20 cellular contexts compared by ENCODE assay signal in the genomic region with DNA sequence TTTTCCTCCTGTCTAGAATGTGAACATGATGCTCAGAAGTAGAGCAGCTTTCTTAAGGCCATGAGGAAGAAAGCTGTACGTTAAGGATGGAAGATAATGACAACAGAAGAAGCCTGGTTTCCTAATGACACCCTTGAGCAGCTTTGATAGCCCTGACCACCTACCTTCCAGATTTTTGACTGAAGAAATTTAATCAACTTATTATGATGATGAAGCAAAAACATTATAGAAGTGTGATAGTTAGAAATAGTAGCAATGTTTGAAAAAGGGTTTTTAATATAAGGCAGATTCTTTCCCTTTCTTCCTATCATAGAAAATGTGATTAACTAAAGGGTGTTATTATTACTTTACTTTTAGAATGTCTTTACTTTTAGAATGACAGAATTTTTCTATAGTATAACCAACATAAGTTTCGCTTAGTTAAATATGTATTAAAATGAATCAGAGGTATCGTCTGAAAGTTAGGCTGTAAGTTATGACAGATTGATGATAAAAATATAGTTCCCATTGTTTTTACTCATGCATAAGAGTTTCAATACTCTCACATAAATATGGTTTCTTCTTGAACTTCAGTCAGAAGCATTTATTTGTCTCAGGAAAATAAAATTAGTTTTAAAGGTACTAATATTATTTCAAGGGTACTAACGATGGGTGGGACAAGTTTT. TPM values are rescaled to one million over a fixed set of nuclear protein-coding genes. Genes with fewer than 3 reads are reported as not detected.
DNase-seq lines count a peak whose midpoint lies in the region; ATAC-seq and TF ChIP-seq lines count a peak whose summit lies in the region.
"Had no signal": no experiment of that assay in that cellular context is flagged by ENCODE, and none has a peak within 500 bp of the region (broad histone marks: within the 10 kb centered on the region; RNA-seq: fewer than 3 reads in every experiment).

No MANE protein-coding gene starts in this region.

- TF ChIP-seq EP300 in transverse colon (IDR thresholded peaks at IDR 0.05; ENCODE audit: low read depth): no peak

- H3K9me3 Mint-ChIP-seq in activated naive CD4-positive, alpha-beta T cell treated with anti-CD3 and anti-CD28 coated beads, Interleukin-2, amount 50 U/mL, for 72 hours: peaks cover 5 to 11% of the 10 kb centered on the region in 2 donors
- H3K9me3 Mint-ChIP-seq in activated naive CD8-positive, alpha-beta T cell treated with anti-CD3 and anti-CD28 coated beads for 36 hours: peaks cover 7% of the 10 kb centered on the region
- peaks cover 6% of the 10 kb centered on the region for H3K9me3 Mint-ChIP-seq in neural progenitor cell

- H4K20me1 ChIP-seq in neural progenitor cell (ENCODE audit: low read depth): no peaks in the 10 kb centered on the region

- no peaks in the 10 kb centered on the region for H3K9me3 ChIP-seq in neural progenitor cell (ENCODE audit: low read depth)
- no peaks in the 10 kb centered on the region for H3K9me3 ChIP-seq in tibial artery
- H3K9me3 ChIP-seq in transverse colon: no peaks in the 10 kb centered on the region
- H3K9me3 ChIP-seq: SJSA1 had no signal

- WGBS in transverse colon (ENCODE audit: low coverage in 1 of 2), 2 donors: 66 to 68% methylated on average over 4 of the region's 4 CpGs

- H3K27me3 Mint-ChIP-seq in activated naive CD8-positive, alpha-beta T cell treated with anti-CD3 and anti-CD28 coated beads for 36 hours: peaks cover 18% of the 10 kb centered on the region
- H3K27me3 Mint-ChIP-seq in neural progenitor cell (ENCODE audit: insufficient read depth, low read depth): no peaks in the 10 kb centered on the region
- H3K27me3 Mint-ChIP-seq: B cell; CD4-positive, CD25-positive, alpha-beta regulatory T cell had no signal

- no peak for DNase-seq in activated naive CD4-positive, alpha-beta T cell treated with anti-CD3 and anti-CD28 coated beads, Interleukin-2, amount 50 U/mL, for 72 hours (ENCODE audit: low spot score in 2 of 2)
- DNase-seq in activated naive CD4-positive, alpha-beta T cell treated with anti-CD3 and anti-CD28 coated beads, Interleukin-2, amount 50 U/mL, for 16 hours: no peak
- no peak for DNase-seq in activated naive CD8-positive, alpha-beta T cell treated with anti-CD3 and anti-CD28 coated beads for 36 hours
- DNase-seq in neural progenitor cell (ENCODE audit: low spot score) (no peak), tibial artery (no peak), NCI-H510A (lab: John Stamatoyannopoulos, UW) (no peak), GF-D8 (lab: John Stamatoyannopoulos, UW) (no peak), transverse colon (no peak)
- DNase-seq: CD4-positive, CD25-positive, alpha-beta regulatory T cell; DMS79; IMR-90; NCI-H1105 treated with DMSO at 0.1 percent for 48 hours; NCI-H1694; NCI-H2081; NCI-H2171; NCI-H345; NCI-H526 had no signal

- H3K4me1 ChIP-seq in neural progenitor cell (peaks cover 9% of the 10 kb centered on the region), tibial artery (peaks cover 0 to 29% (median 6%) of the 10 kb centered on the region in 4 donors), transverse colon (no peaks in the 10 kb centered on the region)
- H3K4me1 ChIP-seq: A549, SJSA1 had no signal

- no peak overlapping the region for H3K9ac ChIP-seq in neural progenitor cell

- H3K27me3 ChIP-seq in neural progenitor cell (no peaks in the 10 kb centered on the region), tibial artery (no peaks in the 10 kb centered on the region), transverse colon (no peaks in the 10 kb centered on the region)
- H3K27me3 ChIP-seq: SJSA1 had no signal

- H3F3A ChIP-seq in neural progenitor cell (ENCODE audit: low read depth): no peaks in the 10 kb centered on the region

- H3K27ac ChIP-seq in neural progenitor cell (no peak overlapping the region), tibial artery (peak overlapping the region; percentile 58 to 61), transverse colon (no peak overlapping the region)
- H3K27ac ChIP-seq: A549, SJSA1 had no signal

- no peaks in the 10 kb centered on the region for H3K79me2 ChIP-seq in neural progenitor cell (ENCODE audit: low read depth)

- H3K4me1 Mint-ChIP-seq in activated naive CD8-positive, alpha-beta T cell treated with anti-CD3 and anti-CD28 coated beads for 36 hours: peaks cover 12% of the 10 kb centered on the region
- H3K4me1 Mint-ChIP-seq in neural progenitor cell: no peaks in the 10 kb centered on the region
- H3K4me1 Mint-ChIP-seq: B cell; CD4-positive, CD25-positive, alpha-beta regulatory T cell had no signal

- ATAC-seq in activated naive CD4-positive, alpha-beta T cell treated with anti-CD3 and anti-CD28 coated beads, Interleukin-2, amount 50 U/mL, for 72 hours: peak; percentile 31 to 78
- ATAC-seq: A549 had no signal

- in situ Hi-C loops in transverse colon (cut with MboI; ENCODE audit: low pct_ligation_motif_present in 1 of 4, low pct_unique_long_range_greater_than_20kb in 1 of 4, low sequenced_read_pairs in 3 of 4): no loop called here

- intact Hi-C loops in tibial artery (cut with DNase I; ENCODE audit: low total_unique reads) (no loop called here), transverse colon (cut with DNase I; ENCODE audit: low total_unique reads) (no loop called here)

- peaks cover 18 to 19% of the 10 kb centered on the region in 2 donors for H3K36me3 Mint-ChIP-seq in activated naive CD4-positive, alpha-beta T cell treated with anti-CD3 and anti-CD28 coated beads, Interleukin-2, amount 50 U/mL, for 72 hours
- peaks cover 5% of the 10 kb centered on the region for H3K36me3 Mint-ChIP-seq in activated naive CD8-positive, alpha-beta T cell treated with anti-CD3 and anti-CD28 coated beads for 36 hours
- H3K36me3 Mint-ChIP-seq in neural progenitor cell: no peaks in the 10 kb centered on the region
- H3K36me3 Mint-ChIP-seq: CD4-positive, CD25-positive, alpha-beta regulatory T cell had no signal

- no peak overlapping the region for H3K4me3 Mint-ChIP-seq in activated naive CD8-positive, alpha-beta T cell treated with anti-CD3 and anti-CD28 coated beads for 36 hours
- no peak overlapping the region for H3K4me3 Mint-ChIP-seq in neural progenitor cell
- H3K4me3 Mint-ChIP-seq: B cell; CD4-positive, CD25-positive, alpha-beta regulatory T cell had no signal

- no peak overlapping the region for H3K4me2 ChIP-seq in neural progenitor cell
- H3K4me2 ChIP-seq: A549 had no signal

- no peak for TF ChIP-seq POLR2A in transverse colon (IDR thresholded peaks at IDR 0.05)

- H3K36me3 ChIP-seq in neural progenitor cell (no peaks in the 10 kb centered on the region), tibial artery (no peaks in the 10 kb centered on the region), transverse colon (no peaks in the 10 kb centered on the region)
- H3K36me3 ChIP-seq: SJSA1 had no signal

- H3K4me3 ChIP-seq in neural progenitor cell (no peak overlapping the region), tibial artery (no peak overlapping the region), transverse colon (no peak overlapping the region)
- H3K4me3 ChIP-seq: A549, SJSA1 had no signal

- peak overlapping the region; percentile 79 for H2AFZ ChIP-seq in neural progenitor cell (replicated peaks)

- no peak for TF ChIP-seq CTCF in neural progenitor cell (IDR thresholded peaks at IDR 0.05)
- TF ChIP-seq CTCF in tibial artery (IDR thresholded peaks at IDR 0.05): no peak
- no peak for TF ChIP-seq CTCF in transverse colon (IDR thresholded peaks at IDR 0.05)

- H3K27ac Mint-ChIP-seq in activated naive CD4-positive, alpha-beta T cell treated with anti-CD3 and anti-CD28 coated beads, Interleukin-2, amount 50 U/mL, for 72 hours: peak overlapping the region in 1 of 2 donors; percentile 74
- H3K27ac Mint-ChIP-seq in activated naive CD8-positive, alpha-beta T cell treated with anti-CD3 and anti-CD28 coated beads for 36 hours: peak overlapping the region; percentile 44
- H3K27ac Mint-ChIP-seq in neural progenitor cell: no peak overlapping the region
- H3K27ac Mint-ChIP-seq: B cell; CD4-positive, CD25-positive, alpha-beta regulatory T cell had no signal

RNA-seq across cellular contexts. Expression of a gene that starts 50.1 kb away (rescaled TPM):
- total RNA-seq in activated naive CD4-positive, alpha-beta T cell treated with anti-CD3 and anti-CD28 coated beads, Interleukin-2, amount 50 U/mL, for 72 hours: not detected
- total RNA-seq in activated naive CD8-positive, alpha-beta T cell treated with anti-CD3 and anti-CD28 coated beads for 36 hours: under 1 TPM; 0.41 to 0.42 TPM
- total RNA-seq in neural progenitor cell (ENCODE audit: low replicate concordance) (1.4 and 2.2 TPM in 2 replicates), transverse colon (1 to 10 TPM in 1 of 4 donors, under 1 TPM in 2, not detected in 1; 0.37 to 8.9 (median 0.55) TPM)
- total RNA-seq: B cell; CD4-positive, CD25-positive, alpha-beta regulatory T cell had no signal

Comparison
In these comparisons a context has a peak if more than half of its experiments do, and no peak if none do; other contexts are left out.
1. H3K27ac ChIP-seq: peak in tibial artery (2 of 2); none in neural progenitor cell (single experiment) and transverse colon (0 of 4).